Comparison of ENCODE assay signal across 8 cellular contexts in the genomic region with DNA sequence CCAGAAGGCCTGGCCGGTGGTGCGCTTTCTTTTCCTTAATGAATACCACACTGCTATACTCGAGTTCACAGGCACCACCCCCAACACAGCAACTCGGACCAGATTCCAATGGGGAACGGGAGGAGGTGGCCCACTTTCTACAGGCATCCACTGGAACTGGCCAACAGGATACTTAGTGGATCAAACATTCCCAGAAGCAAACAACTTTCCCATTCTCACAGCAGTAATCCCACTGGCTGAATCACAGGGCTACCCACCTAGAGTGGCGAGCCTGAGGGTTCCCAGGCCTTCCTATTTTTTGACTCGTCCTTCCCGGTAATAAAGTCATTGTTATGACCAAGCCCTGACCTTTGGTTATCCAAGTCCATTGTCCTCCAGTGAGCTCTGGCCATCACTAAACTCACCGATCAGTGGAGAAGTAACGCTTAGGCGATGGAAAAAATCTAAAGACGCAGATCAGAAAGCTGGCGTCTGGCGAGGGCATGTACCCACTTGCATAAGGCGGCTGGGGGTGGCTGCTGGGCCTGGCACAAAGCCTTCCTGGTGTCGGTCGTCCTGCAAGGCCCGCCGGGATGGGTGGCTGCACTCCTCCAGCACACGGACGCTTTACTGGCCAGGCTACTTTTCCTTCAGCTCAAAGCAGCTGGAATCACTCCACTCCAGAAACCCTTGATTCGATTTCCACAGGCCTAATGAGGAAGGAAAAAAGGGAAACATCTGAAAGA. TPM values are rescaled to one million over a fixed set of nuclear protein-coding genes. Genes with fewer than 3 reads are reported as not detected.
DNase-seq lines count a peak whose midpoint lies in the region; ATAC-seq and TF ChIP-seq lines count a peak whose summit lies in the region.

No MANE protein-coding gene starts in this region.

- H3K79me2 ChIP-seq in SU-DHL-6 (ENCODE audit: insufficient read depth, low read length) = peaks cover 10% of the 10 kb centered on the region
- H3K79me2 ChIP-seq in osteoblast (ENCODE audit: insufficient read depth, low read length) = peaks cover 12% of the 10 kb centered on the region

- ATAC-seq in GM18502 (IDR thresholded peaks at IDR 0.05; ENCODE audit: poor library complexity, unreplicated experiment) (no peak), HG03039 (IDR thresholded peaks at IDR 0.05; ENCODE audit: unreplicated experiment) (no peak)

- peak overlapping the region; percentile 86 for H3K9ac ChIP-seq in ES-I3 (ENCODE audit: low read depth, low read length)
- H3K9ac ChIP-seq in SU-DHL-6 (ENCODE audit: low read length) = peak overlapping the region; percentile 97

- H4K20me1 ChIP-seq in SU-DHL-6 (ENCODE audit: low read depth, low read length) (no peaks in the 10 kb centered on the region), osteoblast (ENCODE audit: insufficient read depth, low read length) (no peaks in the 10 kb centered on the region)

- H3K4me2 ChIP-seq in SU-DHL-6 (ENCODE audit: low read depth, low read length, poor library complexity, severe bottlenecking) (peak overlapping the region; percentile 94), osteoblast (ENCODE audit: insufficient read depth, low read length) (peak overlapping the region; percentile 78)

- H3K27me3 ChIP-seq in SU-DHL-6 (ENCODE audit: low read length) = no peaks in the 10 kb centered on the region
- H3K27me3 ChIP-seq in osteoblast (ENCODE audit: insufficient read depth, low read length) = no peaks in the 10 kb centered on the region

- H3F3A ChIP-seq in SU-DHL-6 (ENCODE audit: insufficient read depth) = peaks cover 14% of the 10 kb centered on the region

- TF ChIP-seq CTCF in SU-DHL-6 (IDR thresholded peaks at IDR 0.05; ENCODE audit: insufficient read depth, low read length, poor library complexity, severe bottlenecking) (no peak), fibroblast of pulmonary artery (IDR thresholded peaks at IDR 0.05; ENCODE audit: low read length, missing control alignments) (no peak), osteoblast (IDR thresholded peaks at IDR 0.05; ENCODE audit: extremely low read depth, low read depth, low read length) (no peak)

- DNase-seq in fibroblast of pulmonary artery (ENCODE audit: low read depth) (peak; percentile 31), osteoblast (ENCODE audit: insufficient read length, low spot score, missing footprints) (peak; percentile 73), NCI-H1048 (lab: John Stamatoyannopoulos, UW) (no peak), DMS79 (lab: John Stamatoyannopoulos, UW) (no peak)

- H3K4me3 ChIP-seq in SU-DHL-6 (ENCODE audit: insufficient read depth, low read length, poor library complexity, severe bottlenecking) (peak overlapping the region; percentile 95), fibroblast of pulmonary artery (replicated peaks; ENCODE audit: low read depth, low read length) (peak overlapping the region; percentile 71), osteoblast (ENCODE audit: insufficient read depth, low read length) (peak overlapping the region; percentile 78)

- H3K4me1 ChIP-seq in ES-I3 (ENCODE audit: insufficient read depth, low read length) (peaks cover 42% of the 10 kb centered on the region), osteoblast (ENCODE audit: insufficient read depth, low read length) (peaks cover 51% of the 10 kb centered on the region)

- H3K9me3 ChIP-seq in ES-I3 (ENCODE audit: control insufficient read depth, insufficient read depth, low read length) (no peaks in the 10 kb centered on the region), SU-DHL-6 (ENCODE audit: insufficient read depth, low read length) (no peaks in the 10 kb centered on the region), osteoblast (ENCODE audit: low read depth, low read length) (no peaks in the 10 kb centered on the region)

- H2AFZ ChIP-seq in SU-DHL-6 (ENCODE audit: low read depth, low read length, severe bottlenecking) (peak overlapping the region; percentile 90), osteoblast (ENCODE audit: low read length) (peak overlapping the region; percentile 43)

- H3K27ac ChIP-seq in SU-DHL-6 (ENCODE audit: low read depth, low read length) (peak overlapping the region; percentile 53), osteoblast (ENCODE audit: low read depth, low read length) (peak overlapping the region; percentile 90)

- H3K36me3 ChIP-seq in ES-I3 (ENCODE audit: insufficient read depth, low read length) = 0 out of 2 replicates have a peak, but pooled peaks cover 3% of the 10 kb centered on the region
- H3K36me3 ChIP-seq in SU-DHL-6 (ENCODE audit: low read length) = peaks cover 11% of the 10 kb centered on the region; the same call in 1 of the 2 replicates
- peaks cover 29% of the 10 kb centered on the region for H3K36me3 ChIP-seq in osteoblast (ENCODE audit: insufficient read depth, low read length)

- H3K9me2 ChIP-seq in SU-DHL-6 (replicated peaks; ENCODE audit: insufficient read depth, low read length) = no peaks in the 10 kb centered on the region

RNA-seq across cellular contexts. Expression of gene EOGT, which starts 1.2 kb away (rescaled TPM):
- total RNA-seq in osteoblast = 65.9 and 74.0 TPM in 2 replicates

RNA-seq across cellular contexts. Expression of gene TMF1, which starts 39.9 kb away (rescaled TPM):
- 44.5 and 45.6 TPM in 2 replicates for total RNA-seq in osteoblast

Comparison
In these comparisons a context has a peak if more than half of its experiments do, and no peak if none do; other contexts are left out.
1. DNase-seq: peak in fibroblast of pulmonary artery (single experiment) and osteoblast (single experiment); none in NCI-H1048 (single experiment) and DMS79 (single experiment).
2. Peak in every context shown above with its lines, with median percentiles within 50 percentile points of each other: H3K4me3 ChIP-seq.